ENCODE assay signal across 12 cellular contexts in the genomic region with DNA sequence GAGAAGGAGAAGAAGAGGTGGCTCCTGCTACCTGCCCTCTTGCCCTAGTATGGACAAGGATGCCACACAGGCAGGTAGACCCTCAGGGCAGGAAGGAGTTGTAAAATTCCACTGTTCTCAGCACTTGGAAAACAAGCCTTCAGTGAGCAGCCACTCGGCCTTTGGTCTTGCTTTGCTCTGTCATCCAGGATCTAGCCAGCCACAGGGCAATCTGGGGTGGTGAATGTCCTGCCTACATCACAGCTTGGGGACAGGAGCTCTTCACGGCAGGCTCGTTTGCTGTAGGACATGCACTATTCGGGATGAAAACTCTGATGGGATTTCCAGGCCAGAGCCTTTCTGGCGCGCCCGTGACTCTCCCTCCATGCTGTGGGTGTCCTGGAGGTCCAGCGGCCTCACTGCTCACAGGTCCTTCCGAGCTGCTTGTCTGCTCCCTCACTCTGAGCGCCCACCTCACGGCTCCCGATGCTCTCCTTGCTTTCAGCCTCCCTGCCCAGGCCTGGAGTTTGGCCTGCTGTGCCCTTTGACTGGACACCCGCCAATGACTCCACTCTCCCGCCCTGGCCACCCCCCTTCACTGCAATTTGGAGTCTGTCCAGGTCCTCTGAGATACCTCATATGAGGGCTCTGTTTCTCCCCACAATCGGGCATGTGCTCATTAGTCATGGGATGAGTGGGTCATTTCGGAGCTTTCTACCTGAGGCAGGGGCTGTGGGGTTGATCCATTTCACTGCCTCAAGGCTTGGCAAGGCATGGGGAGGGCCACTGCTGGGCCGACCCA.
DNase-seq lines count a peak whose midpoint lies in the region; ATAC-seq lines count a peak whose summit lies in the region.
"Had no signal": no experiment of that assay in that cellular context is flagged by ENCODE, and none has a peak within 500 bp of the region (broad histone marks: within the 10 kb centered on the region; RNA-seq: fewer than 3 reads in every experiment).

No MANE protein-coding gene starts in this region.

- H3K4me1 Mint-ChIP-seq in naive thymus-derived CD8-positive, alpha-beta T cell: peaks cover 0 to 2% (median 0%) of the 10 kb centered on the region in 4 donors
- H3K4me1 Mint-ChIP-seq: memory B cell had no signal

- no peaks in the 10 kb centered on the region for H3K27me3 ChIP-seq in H7 (ENCODE audit: control insufficient read depth, insufficient read depth, low read length)

- no peaks in the 10 kb centered on the region for H3K36me3 Mint-ChIP-seq in naive thymus-derived CD8-positive, alpha-beta T cell
- H3K36me3 Mint-ChIP-seq: memory B cell had no signal

- H3K27ac Mint-ChIP-seq in naive thymus-derived CD8-positive, alpha-beta T cell: no peak overlapping the region
- H3K27ac Mint-ChIP-seq: memory B cell had no signal

- H3K36me3 ChIP-seq in H7 (replicated peaks; ENCODE audit: control insufficient read depth, insufficient read depth, low read length): no peaks in the 10 kb centered on the region

- H3K27me3 Mint-ChIP-seq in naive thymus-derived CD8-positive, alpha-beta T cell: peaks cover 0 to 2% (median 0%) of the 10 kb centered on the region in 5 donors

- intact Hi-C loops in Right ventricle myocardium inferior (cut with DNase I): no loop called here

- no peaks in the 10 kb centered on the region for H3K9me3 Mint-ChIP-seq in naive thymus-derived CD8-positive, alpha-beta T cell
- H3K9me3 Mint-ChIP-seq: memory B cell had no signal

- no peak overlapping the region for H3K4me3 Mint-ChIP-seq in naive thymus-derived CD8-positive, alpha-beta T cell
- H3K4me3 Mint-ChIP-seq: memory B cell had no signal

- DNase-seq in H7 (peak; percentile 16), T1000 (lab: John Stamatoyannopoulos, UW) (peak; percentile 63), Right ventricle myocardium inferior (ENCODE audit: missing footprints) (no peak), renal cortical epithelial cell (ENCODE audit: low read depth) (peak; percentile 93)
- DNase-seq in naive thymus-derived CD8-positive, alpha-beta T cell: no peak
- DNase-seq: DMS53, small intestine had no signal

- POLR2A ChIA-PET in naive thymus-derived CD8-positive, alpha-beta T cell (lab: Charles Lee): no interaction called here

- no peak overlapping the region for H3K4me3 ChIP-seq in H7 (ENCODE audit: insufficient read depth, low read depth, low read length)

- ATAC-seq in Right ventricle myocardium inferior (peak; percentile 45), GM19328 (IDR thresholded peaks at IDR 0.05; ENCODE audit: unreplicated experiment) (no peak), GM21423 (IDR thresholded peaks at IDR 0.05; ENCODE audit: unreplicated experiment) (no peak), HG03039 (IDR thresholded peaks at IDR 0.05; ENCODE audit: unreplicated experiment) (no peak)
- ATAC-seq in naive thymus-derived CD8-positive, alpha-beta T cell: no peak
- ATAC-seq: HCT116 had no signal

Comparison
In these comparisons a context has a peak if more than half of its experiments do, and no peak if none do; other contexts are left out.
1. DNase-seq: peak in H7 (single experiment), T1000 (single experiment) and renal cortical epithelial cell (single experiment); none in Right ventricle myocardium inferior (single experiment) and naive thymus-derived CD8-positive, alpha-beta T cell (0 of 10).